ENCODE assay signal across 8 cellular contexts in the genomic region with DNA sequence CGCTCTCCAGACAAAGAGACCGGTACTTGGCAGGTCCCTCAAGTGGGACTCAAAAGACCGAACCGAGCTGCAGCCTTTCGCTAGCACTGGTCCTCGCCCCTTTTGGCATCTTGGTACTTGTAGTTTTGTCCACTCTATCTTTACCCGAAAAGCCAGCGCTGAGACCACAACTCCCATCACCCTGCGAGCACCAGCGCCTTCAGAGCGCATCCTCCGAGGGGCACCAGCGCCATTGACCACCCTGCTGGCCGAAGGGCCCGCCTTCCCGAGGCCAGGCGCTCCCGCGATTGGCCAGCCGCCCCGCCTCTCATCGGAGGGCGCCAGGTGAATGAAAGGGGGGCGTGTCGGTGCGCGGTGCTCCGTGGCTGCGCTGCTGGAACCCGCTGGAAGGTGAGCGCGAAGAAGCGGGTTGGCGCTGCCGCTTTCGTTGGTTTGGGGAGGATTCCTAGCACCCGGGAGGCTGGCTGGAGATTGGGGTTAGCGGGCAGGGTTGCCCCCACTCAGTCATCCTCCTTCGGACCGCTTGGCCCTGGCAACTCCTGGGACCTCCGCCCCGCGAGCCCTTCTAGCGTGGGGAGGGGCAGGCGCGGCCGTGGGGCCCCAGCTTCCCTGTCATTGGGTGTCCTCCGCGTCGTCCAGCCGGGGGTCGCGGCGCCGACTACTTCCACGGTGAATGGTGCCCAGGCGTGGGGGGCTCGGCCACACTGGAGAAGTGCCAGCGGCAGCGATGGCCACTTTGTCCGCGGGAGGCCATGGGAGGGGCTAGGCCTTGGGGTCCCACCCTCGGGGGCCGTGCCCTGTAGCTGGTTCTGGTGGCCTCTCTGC. TPM values are rescaled to one million over a fixed set of nuclear protein-coding genes. Genes with fewer than 3 reads are reported as not detected.
DNase-seq lines count a peak whose midpoint lies in the region; ATAC-seq, FAIRE-seq and TF ChIP-seq lines count a peak whose summit lies in the region.

ZBTB8B (plus strand) TSS at position 357 of the 825 bp plus-strand sequence. CDS start 5,553 bp downstream, outside the sequence.

- CTCF ChIA-PET in CD4-positive, alpha-beta T cell (lab: Charles Lee): no interaction called here

- FAIRE-seq in TTC549 (lab: Jason Lieb, UNC): peak; percentile 89

- peaks cover 72% of the 10 kb centered on the region for H3K27me3 Mint-ChIP-seq in CD4-positive, alpha-beta T cell
- H3K27me3 Mint-ChIP-seq in chondrocyte (ENCODE audit: low read depth): peaks cover 7% of the 10 kb centered on the region

- no peaks in the 10 kb centered on the region for H3K9me3 ChIP-seq in CD4-positive, alpha-beta T cell (ENCODE audit: control insufficient read depth, low read length)
- no peaks in the 10 kb centered on the region for H3K9me3 ChIP-seq in MG63

- DNase-seq in CD4-positive, alpha-beta T cell: peak in 6 of 10 experiments; percentile 4 to 26 (median 7)
- DNase-seq in MG63 (peak; percentile 14), chondrocyte (ENCODE audit: low spot score) (peak; percentile 94), islet precursor cell (peak; percentile 97), HUDEP-2 (lab: John Stamatoyannopoulos, UW; ENCODE audit: unreplicated experiment in 76 of 76) (no peak)

- peaks cover 15% of the 10 kb centered on the region for H3K4me1 Mint-ChIP-seq in CD4-positive, alpha-beta T cell (ENCODE audit: low read depth)
- H3K4me1 Mint-ChIP-seq in chondrocyte (ENCODE audit: low read depth): peaks cover 15% of the 10 kb centered on the region

- H3K36me3 Mint-ChIP-seq in CD4-positive, alpha-beta T cell (ENCODE audit: low read depth): no peaks in the 10 kb centered on the region
- no peaks in the 10 kb centered on the region for H3K36me3 Mint-ChIP-seq in chondrocyte (ENCODE audit: low read depth)

- peak within 1 kb of the TSS; percentile 78 for H3K4me3 Mint-ChIP-seq in CD4-positive, alpha-beta T cell
- peak within 1 kb of the TSS; percentile 84 for H3K4me3 Mint-ChIP-seq in chondrocyte (ENCODE audit: unreplicated experiment)

- ATAC-seq in CD4-positive, alpha-beta T cell (ENCODE audit: poor library complexity): peak; percentile 55
- ATAC-seq in HG02885 (IDR thresholded peaks at IDR 0.05; ENCODE audit: poor library complexity, unreplicated experiment): no peak

- POLR2A ChIA-PET in CD4-positive, alpha-beta T cell (lab: Charles Lee): no interaction called here

- no peaks in the 10 kb centered on the region for H3K36me3 ChIP-seq in MG63

- H3K27ac ChIP-seq in CD4-positive, alpha-beta T cell (ENCODE audit: low read depth, low read length): no peak within 1 kb of the TSS
- no peak within 1 kb of the TSS for H3K27ac ChIP-seq in skin epidermis

- intact Hi-C loops in CD4-positive, alpha-beta T cell (cut with DNase I, micrococcal nuclease): no loop called here

- H3K9me3 Mint-ChIP-seq in CD4-positive, alpha-beta T cell: no peaks in the 10 kb centered on the region
- no peaks in the 10 kb centered on the region for H3K9me3 Mint-ChIP-seq in chondrocyte (ENCODE audit: low read depth)

- H3K4me3 ChIP-seq in MG63 (peak within 1 kb of the TSS; percentile 23), skin epidermis (peak within 1 kb of the TSS; percentile 1 to 37 (median 18))

- peaks cover 62% of the 10 kb centered on the region for H3K27me3 ChIP-seq in CD4-positive, alpha-beta T cell (ENCODE audit: control insufficient read depth, insufficient read depth, low read length)
- peaks cover 36% of the 10 kb centered on the region for H3K27me3 ChIP-seq in MG63

- no peak for TF ChIP-seq CTCF in CD4-positive, alpha-beta T cell (IDR thresholded peaks at IDR 0.05)
- peak; percentile 3 for TF ChIP-seq CTCF in chondrocyte (IDR thresholded peaks at IDR 0.05)

- no peak within 1 kb of the TSS for H3K27ac Mint-ChIP-seq in CD4-positive, alpha-beta T cell
- peak within 1 kb of the TSS; percentile 77 for H3K27ac Mint-ChIP-seq in chondrocyte (ENCODE audit: unreplicated experiment)

RNA-seq across cellular contexts. Expression of gene ZBTB8B, which starts in this region (rescaled TPM):
- total RNA-seq in CD4-positive, alpha-beta T cell: not detected
- not detected in 2 replicates for total RNA-seq in MG63 (2014; rRNA removed; shearing (Covaris generic); ENCODE audit: low replicate concordance)
- 0.30 to 0.53 TPM (median 0.33 TPM) in 3 replicates for total RNA-seq in chondrocyte

Comparison
In these comparisons a context has a peak if more than half of its experiments do, and no peak if none do; other contexts are left out.
1. Peak in DNase-seq and ATAC-seq in CD4-positive, alpha-beta T cell; RNA of the gene not detected or under 1 TPM.
2. Peak in DNase-seq and H3K4me3 ChIP-seq in MG63; RNA of the gene not detected or under 1 TPM.
3. Peak in DNase-seq in chondrocyte; RNA of the gene not detected or under 1 TPM.